Comparison of ENCODE assay signal across 10 cellular contexts in the genomic region with DNA sequence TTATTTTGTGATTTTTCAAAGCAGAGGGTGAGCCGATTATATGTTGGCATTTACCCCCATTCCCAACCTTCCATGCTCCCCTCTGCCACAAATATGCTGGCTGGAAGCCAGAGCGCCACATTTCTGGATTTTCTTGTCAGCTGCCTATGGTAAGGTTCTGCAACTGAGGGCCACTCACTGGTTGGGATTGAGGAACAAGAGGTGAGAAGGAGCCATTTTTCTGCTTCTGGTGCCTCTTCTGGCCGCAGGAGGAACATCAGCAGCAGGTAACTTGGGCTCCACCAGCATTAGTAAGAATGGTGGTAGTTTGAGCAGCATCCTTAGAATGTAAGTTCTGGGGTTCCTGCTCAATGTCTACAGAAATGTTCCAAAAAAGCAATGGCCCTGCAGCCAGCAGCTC.
A peak's percentile ranks its signal among the peaks of the same experiment; 100 is the strongest.
DNase-seq lines count a peak whose midpoint lies in the region; ATAC-seq, FAIRE-seq and TF ChIP-seq lines count a peak whose summit lies in the region.
"Had no signal": no experiment of that assay in that cellular context is flagged by ENCODE, and none has a peak within 500 bp of the region (broad histone marks: within the 10 kb centered on the region; RNA-seq: fewer than 3 reads in every experiment).

No MANE protein-coding gene starts in this region.

- peak; percentile 37 for DNase-seq in NCI-H748 (lab: John Stamatoyannopoulos, UW; ENCODE audit: unreplicated experiment)
- DNase-seq in NCI-H748 treated with DMSO at 0.1 percent for 48 hours (lab: John Stamatoyannopoulos, UW) = no peak
- no peak for DNase-seq in brain microvascular endothelial cell
- DNase-seq in mesendoderm = peak; percentile 58
- DNase-seq in adrenal gland = no peak
- DNase-seq in GM12891 (ENCODE audit: insufficient read length, low spot score) = no peak
- DNase-seq: NCI-H446 had no signal

- H4K8ac ChIP-seq in mesendoderm (ENCODE audit: low read depth, low read length) = no peak overlapping the region

- no peak overlapping the region for H4K5ac ChIP-seq in mesendoderm (ENCODE audit: low read length)

- TF ChIP-seq POLR2A in adrenal gland (IDR thresholded peaks at IDR 0.05) (no peak), GM12891 (IDR thresholded peaks at IDR 0.05; ENCODE audit: low read depth, low read length) (no peak)

- no peak overlapping the region for H2AK5ac ChIP-seq in mesendoderm (ENCODE audit: low read length)

- peak; percentile 56 for TF ChIP-seq RAD21 in Ishikawa (IDR thresholded peaks at IDR 0.05; ENCODE audit: low read depth)

- FAIRE-seq in GM12891 (lab: Jason Lieb, UNC) = no peak

- H3K4ac ChIP-seq in mesendoderm (ENCODE audit: low read depth, low read length) = peak overlapping the region; percentile 55

- H3K23ac ChIP-seq in mesendoderm (ENCODE audit: low read length) = no peak overlapping the region

- H2BK120ac ChIP-seq in mesendoderm (ENCODE audit: low read depth, low read length) = no peak overlapping the region

- no peak overlapping the region for H2BK5ac ChIP-seq in mesendoderm (ENCODE audit: low read length)

- H3K56ac ChIP-seq in mesendoderm (ENCODE audit: low read length) = no peak overlapping the region

- no CpG with 5 or more reads among the region's 3 CpGs for WGBS in mesendoderm (ENCODE audit: extremely low coverage, insufficient coverage, low lambda C conversion rate)
- WGBS in adrenal gland, 4 donors = 87 to 95% (median 89%) methylated on average over 3 of the region's 3 CpGs

- H3K9me3 ChIP-seq in adrenal gland (replicated peaks in 1 of 3) = no peaks in the 10 kb centered on the region
- H3K9me3 ChIP-seq: vagina had no signal

- no peak overlapping the region for H3K18ac ChIP-seq in mesendoderm (ENCODE audit: low read length)

- ATAC-seq in GM19463 (IDR thresholded peaks at IDR 0.05; ENCODE audit: unreplicated experiment) = no peak

- H3K27me3 ChIP-seq in brain microvascular endothelial cell (replicated peaks) (no peaks in the 10 kb centered on the region), mesendoderm (ENCODE audit: insufficient read depth, low read length, poor library complexity) (no peaks in the 10 kb centered on the region), adrenal gland (peaks cover 10% of the 10 kb centered on the region)
- H3K27me3 ChIP-seq: vagina had no signal

- TF ChIP-seq EP300 in Ishikawa (IDR thresholded peaks at IDR 0.05; ENCODE audit: borderline replicate concordance) = no peak

- no peak overlapping the region for H2BK15ac ChIP-seq in mesendoderm (replicated peaks; ENCODE audit: low read depth)

- H3K4me2 ChIP-seq in mesendoderm (ENCODE audit: low read length) = no peak overlapping the region

- TF ChIP-seq CTCF in brain microvascular endothelial cell (IDR thresholded peaks at IDR 0.05; ENCODE audit: low read depth, low read length, missing control alignments) = peak; percentile 56
- TF ChIP-seq CTCF in adrenal gland (IDR thresholded peaks at IDR 0.05) = peak in 1 of 6 experiments; percentile 5

- H3K4me1 ChIP-seq in mesendoderm (ENCODE audit: control insufficient read depth, low read depth, low read length) (no peaks in the 10 kb centered on the region), adrenal gland (replicated peaks in 1 of 2) (no peaks in the 10 kb centered on the region)

- H3K4me3 ChIP-seq in brain microvascular endothelial cell (ENCODE audit: low read depth, low read length) = no peak overlapping the region
- H3K4me3 ChIP-seq in mesendoderm (ENCODE audit: low read length) = no peak overlapping the region
- no peak overlapping the region for H3K4me3 ChIP-seq in adrenal gland
- H3K4me3 ChIP-seq: vagina had no signal

- in situ Hi-C loops in brain microvascular endothelial cell (cut with HindIII; ENCODE audit: low pct_ligation_motif_present, low sequenced_read_pairs) = no loop called here

- H3K79me2 ChIP-seq in mesendoderm (ENCODE audit: control insufficient read depth, insufficient read depth, low read length) = no peaks in the 10 kb centered on the region

- H3K36me3 ChIP-seq in brain microvascular endothelial cell (replicated peaks) (no peaks in the 10 kb centered on the region), mesendoderm (ENCODE audit: control insufficient read depth, insufficient read depth, low read length) (no peaks in the 10 kb centered on the region), adrenal gland (replicated peaks in 1 of 2) (no peaks in the 10 kb centered on the region)
- H3K36me3 ChIP-seq: vagina had no signal

- intact Hi-C loops in adrenal gland (cut with DNase I) = no loop called here

- H3K27ac ChIP-seq in brain microvascular endothelial cell (no peak overlapping the region), mesendoderm (ENCODE audit: low read depth, low read length) (no peak overlapping the region), adrenal gland (no peak overlapping the region)
- H3K27ac ChIP-seq: vagina had no signal

- no peak overlapping the region for H3K9ac ChIP-seq in mesendoderm (ENCODE audit: low read length)

- H3K79me1 ChIP-seq in mesendoderm (ENCODE audit: low read length) = no peaks in the 10 kb centered on the region

TF ChIP-seq in Ishikawa, 13 proteins besides CTCF, POLR2A, EP300 and RAD21:
- TF ChIP-seq NFIC (IDR thresholded peaks at IDR 0.05) (no peak), CEBPB (IDR thresholded peaks at IDR 0.05) (no peak), YY1 (IDR thresholded peaks at IDR 0.05; ENCODE audit: low read depth) (peak; percentile 50; the same call in 1 of the 2 replicates), ZBTB7A (IDR thresholded peaks at IDR 0.05; ENCODE audit: low read depth) (no peak)
- TF ChIP-seq, protein P1, sequence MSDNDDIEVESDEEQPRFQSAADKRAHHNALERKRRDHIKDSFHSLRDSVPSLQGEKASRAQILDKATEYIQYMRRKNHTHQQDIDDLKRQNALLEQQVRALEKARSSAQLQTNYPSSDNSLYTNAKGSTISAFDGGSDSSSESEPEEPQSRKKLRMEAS (IDR thresholded peaks at IDR 0.05) = no peak
TF ChIP-seq in Ishikawa: peak in this region for 1.

TF ChIP-seq in GM12891, 5 proteins besides CTCF, POLR2A, EP300 and RAD21:
- TF ChIP-seq SPI1 (IDR thresholded peaks at IDR 0.05; ENCODE audit: low read depth, low read length) (no peak), PAX5 (IDR thresholded peaks at IDR 0.05; ENCODE audit: insufficient read depth, low read length, severe bottlenecking) (no peak), POU2F2 (IDR thresholded peaks at IDR 0.05; ENCODE audit: low read depth, low read length) (no peak), TAF1 (IDR thresholded peaks at IDR 0.05; ENCODE audit: low read depth, low read length) (no peak), POLR2AphosphoS5 (IDR thresholded peaks at IDR 0.05; ENCODE audit: low read depth, low read length) (no peak)
TF ChIP-seq in GM12891: peak in this region for 0.

Comparison
In these comparisons a context has a peak if more than half of its experiments do, and no peak if none do; other contexts are left out.
1. DNase-seq: peak in NCI-H748 (single experiment) and mesendoderm (single experiment); none in NCI-H748 treated with DMSO at 0.1 percent for 48 hours (single experiment), brain microvascular endothelial cell (single experiment), adrenal gland (0 of 7) and GM12891 (single experiment).